In genomic region chr3:133934996-133935842, GRCh38 we compare ENCODE assay signal across 18 cellular contexts. TPM values are rescaled to one million over a fixed set of nuclear protein-coding genes. Genes with fewer than 3 reads are reported as not detected.
A peak's percentile ranks its signal among the peaks of the same experiment; 100 is the strongest.
DNase-seq lines count a peak whose midpoint lies in the region; ATAC-seq, FAIRE-seq and TF ChIP-seq lines count a peak whose summit lies in the region.
"Had no signal": no experiment of that assay in that cellular context is flagged by ENCODE, and none has a peak within 500 bp of the region (broad histone marks: within the 10 kb centered on the region; RNA-seq: fewer than 3 reads in every experiment).

No MANE protein-coding gene starts in this region.

- no peaks in the 10 kb centered on the region for H3K27me3 Mint-ChIP-seq in endodermal cell (ENCODE audit: insufficient read depth)
- H3K27me3 Mint-ChIP-seq in activated CD4-positive, alpha-beta T cell treated with anti-CD3 and anti-CD28 coated beads for 36 hours, result no peaks in the 10 kb centered on the region

- no peaks in the 10 kb centered on the region for H3K9me3 ChIP-seq in BLaER1 treated with 17β-estradiol and CSF1 and Interleukin-3, amounts not matched to agents 10 nM and 100 nM (replicated peaks in 1 of 11)
- H3K9me3 ChIP-seq in IMR-90 (ENCODE audit: control insufficient read depth, insufficient read depth, low read length) (no peaks in the 10 kb centered on the region), endodermal cell (ENCODE audit: control insufficient read depth, low read length) (no peaks in the 10 kb centered on the region), small intestine (ENCODE audit: control insufficient read depth, low read depth) (no peaks in the 10 kb centered on the region)
- H3K9me3 ChIP-seq in effector memory CD4-positive, alpha-beta T cell (ENCODE audit: control insufficient read depth, low read length), result no peaks in the 10 kb centered on the region

- H3K9me1 ChIP-seq in IMR-90 (ENCODE audit: insufficient read depth, low read length), result peaks cover 3% of the 10 kb centered on the region; the same call in 1 of the 2 replicates

- H3K36me3 Mint-ChIP-seq in endodermal cell (ENCODE audit: low read depth), result peaks cover 52% of the 10 kb centered on the region
- no peaks in the 10 kb centered on the region for H3K36me3 Mint-ChIP-seq in activated CD4-positive, alpha-beta T cell treated with anti-CD3 and anti-CD28 coated beads for 36 hours (ENCODE audit: low read depth)
- H3K36me3 Mint-ChIP-seq: CD8-positive, alpha-beta memory T cell had no signal

- H2BK20ac ChIP-seq in IMR-90 (ENCODE audit: low read depth, low read length), result no peak overlapping the region

- no peak overlapping the region for H3K9ac ChIP-seq in BLaER1 treated with 17β-estradiol and CSF1 and Interleukin-3, amounts not matched to agents 10 nM and 100 nM
- no peak overlapping the region for H3K9ac ChIP-seq in IMR-90 (ENCODE audit: low read depth, low read length)
- H3K9ac ChIP-seq in endodermal cell (ENCODE audit: extremely low read depth, low read length, poor library complexity, severe bottlenecking), result no peak overlapping the region

- ATAC-seq in IMR-90 (ENCODE audit: low read depth), result no peak
- ATAC-seq in activated CD4-positive, alpha-beta T cell treated with anti-CD3 and anti-CD28 coated beads for 36 hours, result no peak
- ATAC-seq: GM23338 had no signal

- no peak for TF ChIP-seq RAD21 in IMR-90 (IDR thresholded peaks at IDR 0.05; ENCODE audit: low read length)

- POLR2A ChIA-PET in IMR-90 (lab: Charles Lee; ENCODE audit: unreplicated experiment), result no interaction called here
- POLR2A ChIA-PET in activated CD4-positive, alpha-beta T cell treated with anti-CD3 and anti-CD28 coated beads for 36 hours (lab: Charles Lee), result no interaction called here

- peak overlapping the region; percentile 18; the same call in 1 of the 2 replicates for H2AK5ac ChIP-seq in IMR-90 (ENCODE audit: low read depth, low read length)

- no peak for TF ChIP-seq POLR2A in IMR-90 (IDR thresholded peaks at IDR 0.05; ENCODE audit: low read depth, low read length)

- no peak overlapping the region for H2BK5ac ChIP-seq in IMR-90 (ENCODE audit: low read depth, low read length, poor library complexity, severe bottlenecking)

- H3K18ac ChIP-seq in IMR-90 (ENCODE audit: low read depth, low read length), result no peak overlapping the region

- peak overlapping the region in 6 of 11 experiments; percentile 70 to 82 (median 76); a peak in 7 of 22 replicates for H3K4me2 ChIP-seq in BLaER1 treated with 17β-estradiol and CSF1 and Interleukin-3, amounts not matched to agents 10 nM and 100 nM
- no peak overlapping the region for H3K4me2 ChIP-seq in IMR-90 (ENCODE audit: low read depth, low read length)
- H3K4me2 ChIP-seq: GM23338 had no signal

- no peak overlapping the region for H2BK120ac ChIP-seq in IMR-90 (ENCODE audit: low read depth, low read length)

- no peak overlapping the region for H3K56ac ChIP-seq in IMR-90 (ENCODE audit: extremely low read depth, insufficient read depth, low read length)

- 0 out of 22 replicates have a peak, but pooled peaks cover 0 to 5% (median 0%) of the 10 kb centered on the region in 11 experiments for H3K27me3 ChIP-seq in BLaER1 treated with 17β-estradiol and CSF1 and Interleukin-3, amounts not matched to agents 10 nM and 100 nM
- no peaks in the 10 kb centered on the region for H3K27me3 ChIP-seq in IMR-90 (ENCODE audit: control insufficient read depth, insufficient read depth, low read length)
- H3K27me3 ChIP-seq in endodermal cell (ENCODE audit: control insufficient read depth, insufficient read depth, low read length, poor library complexity, severe bottlenecking), result no peaks in the 10 kb centered on the region
- H3K27me3 ChIP-seq in small intestine (ENCODE audit: control insufficient read depth in 2 of 2, insufficient read depth in 2 of 2, low read length in 2 of 2), result no peaks in the 10 kb centered on the region
- no peaks in the 10 kb centered on the region for H3K27me3 ChIP-seq in effector memory CD4-positive, alpha-beta T cell (replicated peaks; ENCODE audit: control insufficient read depth, insufficient read depth, low read length, poor library complexity, severe bottlenecking)

- dilution Hi-C loops in IMR-90 (cut with HindIII; ENCODE audit: low sequenced_read_pairs, unreplicated experiment), result no loop called here

- H3K4me1 ChIP-seq in BLaER1 treated with 17β-estradiol and CSF1 and Interleukin-3, amounts not matched to agents 10 nM and 100 nM, result peaks cover 11 to 35% (median 20%) of the 10 kb centered on the region in 10 experiments
- H3K4me1 ChIP-seq in IMR-90 (ENCODE audit: control insufficient read depth, insufficient read depth, low read length) (peaks cover 4% of the 10 kb centered on the region), endodermal cell (ENCODE audit: control insufficient read depth, insufficient read depth, low read length) (no peaks in the 10 kb centered on the region), small intestine (ENCODE audit: control insufficient read depth in 2 of 2, insufficient read depth in 1 of 2, low read depth in 1 of 2, low read length in 1 of 2) (peaks cover 5 to 10% of the 10 kb centered on the region in 2 donors)
- H3K4me1 ChIP-seq in effector memory CD4-positive, alpha-beta T cell (ENCODE audit: control insufficient read depth, insufficient read depth, low read length, poor library complexity, severe bottlenecking), result no peaks in the 10 kb centered on the region

- no peak for FAIRE-seq in small intestine (lab: Jason Lieb, UNC)

- H4K20me1 ChIP-seq in BLaER1 treated with 17β-estradiol and CSF1 and Interleukin-3, amounts not matched to agents 10 nM and 100 nM, result no peaks in the 10 kb centered on the region
- no peaks in the 10 kb centered on the region for H4K20me1 ChIP-seq in IMR-90 (ENCODE audit: insufficient read depth, low read length)

- DNase-seq in IMR-90 (no peak), endodermal cell (peak; percentile 33), small intestine (no peak), COLO668 (lab: John Stamatoyannopoulos, UW; ENCODE audit: unreplicated experiment) (no peak)
- no peak for DNase-seq in effector memory CD4-positive, alpha-beta T cell
- no peak for DNase-seq in activated CD4-positive, alpha-beta T cell treated with anti-CD3 and anti-CD28 coated beads for 36 hours
- DNase-seq: ACHN; CD8-positive, alpha-beta memory T cell; KBM-7; NCI-H1092; NCI-H2107; NCI-H345; NCI-H526 treated with DMSO at 0.1 percent for 48 hours; RPMI8226 had no signal

- no peak overlapping the region; a peak in 1 of 22 replicates for H3K27ac ChIP-seq in BLaER1 treated with 17β-estradiol and CSF1 and Interleukin-3, amounts not matched to agents 10 nM and 100 nM
- H3K27ac ChIP-seq in IMR-90 (ENCODE audit: insufficient read depth, low read length), result no peak overlapping the region
- H3K27ac ChIP-seq in endodermal cell (ENCODE audit: low read depth, low read length), result no peak overlapping the region
- peak overlapping the region; percentile 84 to 89 for H3K27ac ChIP-seq in small intestine (ENCODE audit: low read depth in 1 of 2, low read length in 1 of 2)
- no peak overlapping the region for H3K27ac ChIP-seq in effector memory CD4-positive, alpha-beta T cell (ENCODE audit: insufficient read depth, low read length, poor library complexity, severe bottlenecking)
- H3K27ac ChIP-seq: HL-60 had no signal

- intact Hi-C loops in IMR-90 (cut with micrococcal nuclease), result loop anchor here (5.0 to 10.0 kb wide), 3 partner anchors 127 to 550 kb away; partner anchors contain the start of genes ANAPC13 and CEP63
- intact Hi-C loops in activated CD4-positive, alpha-beta T cell treated with anti-CD3 and anti-CD28 coated beads for 36 hours (cut with DNase I, micrococcal nuclease), result loop anchor here in 1 of 2 experiments (5.0 kb wide), 1 partner anchor 257 kb away; no protein-coding TSS in a partner anchor

- H4K8ac ChIP-seq in IMR-90 (ENCODE audit: low read depth in 2 of 2, low read length in 2 of 2), result no peak overlapping the region

- in situ Hi-C loops in IMR-90 (cut with MboI; ENCODE audit: low sequenced_read_pairs), result loop anchor here (5.0 to 25.0 kb wide), 4 partner anchors 277 to 1198 kb away; partner anchors contain the start of genes ANAPC13 and CEP63

- no peaks in the 10 kb centered on the region for H3K9me3 Mint-ChIP-seq in endodermal cell
- no peaks in the 10 kb centered on the region for H3K9me3 Mint-ChIP-seq in activated CD4-positive, alpha-beta T cell treated with anti-CD3 and anti-CD28 coated beads for 36 hours (ENCODE audit: low read depth)
- H3K9me3 Mint-ChIP-seq: CD8-positive, alpha-beta memory T cell; GM23338 had no signal

- H2AK9ac ChIP-seq in IMR-90 (replicated peaks; ENCODE audit: low read depth, low read length, poor library complexity), result no peak overlapping the region

- H3K23ac ChIP-seq in IMR-90 (ENCODE audit: low read depth, low read length), result no peak overlapping the region

- H2AFZ ChIP-seq in IMR-90 (replicated peaks; ENCODE audit: low read length, poor library complexity), result no peak overlapping the region
- H2AFZ ChIP-seq: GM23338 had no signal

- WGBS in IMR-90 (ENCODE audit: extremely low coverage in 2 of 2, insufficient read length in 1 of 2), 2 experiments, result 83% methylated on average over 4 of the region's 11 CpGs; no CpG with 5 or more reads in 1 of the 2 experiments
- 85 to 87% methylated on average over 11 of the region's 11 CpGs for WGBS in endodermal cell (ENCODE audit: insufficient coverage in 1 of 2, insufficient read length in 1 of 2), 2 experiments
- WGBS in small intestine, 3 donors, result 89 to 96% (median 94%) methylated on average over 11 of the region's 11 CpGs

- H3K36me3 ChIP-seq in BLaER1 treated with 17β-estradiol and CSF1 and Interleukin-3, amounts not matched to agents 10 nM and 100 nM, result no peaks in the 10 kb centered on the region
- H3K36me3 ChIP-seq in IMR-90 (ENCODE audit: control insufficient read depth, insufficient read depth, low read length), result no peaks in the 10 kb centered on the region
- peaks cover 39% of the 10 kb centered on the region for H3K36me3 ChIP-seq in endodermal cell (ENCODE audit: control insufficient read depth, insufficient read depth, low read length)
- no peaks in the 10 kb centered on the region for H3K36me3 ChIP-seq in small intestine (ENCODE audit: control insufficient read depth in 2 of 2, insufficient read depth in 2 of 2, low read length in 2 of 2)
- no peaks in the 10 kb centered on the region for H3K36me3 ChIP-seq in effector memory CD4-positive, alpha-beta T cell (ENCODE audit: control insufficient read depth, insufficient read depth, low read length)

- H3K27ac Mint-ChIP-seq in endodermal cell, result no peak overlapping the region
- no peak overlapping the region for H3K27ac Mint-ChIP-seq in activated CD4-positive, alpha-beta T cell treated with anti-CD3 and anti-CD28 coated beads for 36 hours
- H3K27ac Mint-ChIP-seq: CD8-positive, alpha-beta memory T cell; GM23338 had no signal

- no peaks in the 10 kb centered on the region for H3K4me1 Mint-ChIP-seq in endodermal cell
- H3K4me1 Mint-ChIP-seq in activated CD4-positive, alpha-beta T cell treated with anti-CD3 and anti-CD28 coated beads for 36 hours, result no peaks in the 10 kb centered on the region
- H3K4me1 Mint-ChIP-seq: CD8-positive, alpha-beta memory T cell had no signal

- CTCF ChIA-PET in IMR-90 (lab: Yijun Ruan, JAX), result no interaction called here
- CTCF ChIA-PET in activated CD4-positive, alpha-beta T cell treated with anti-CD3 and anti-CD28 coated beads for 36 hours (lab: Charles Lee), result interaction anchor here (0.5 to 0.7 kb wide), 2 partner anchors 24 to 1261 kb away, joined by 3 to 4 read pairs; no protein-coding TSS in a partner anchor

- no peak overlapping the region for H4K5ac ChIP-seq in IMR-90 (ENCODE audit: low read depth, low read length)

- H3K79me1 ChIP-seq in IMR-90 (ENCODE audit: low read depth in 1 of 2, low read length in 2 of 2), result no peaks in the 10 kb centered on the region

- no peak overlapping the region for H3K4me3 Mint-ChIP-seq in endodermal cell
- no peak overlapping the region for H3K4me3 Mint-ChIP-seq in activated CD4-positive, alpha-beta T cell treated with anti-CD3 and anti-CD28 coated beads for 36 hours
- H3K4me3 Mint-ChIP-seq: CD8-positive, alpha-beta memory T cell; GM23338 had no signal

- H2BK15ac ChIP-seq in IMR-90 (ENCODE audit: low read depth, low read length), result no peak overlapping the region

- no peak for TF ChIP-seq CTCF in IMR-90 (conservative IDR thresholded peaks at IDR 0.05; ENCODE audit: low read depth, low read length)
- TF ChIP-seq CTCF in endodermal cell (conservative IDR thresholded peaks at IDR 0.05), result no peak

- no peak overlapping the region for H3K4me3 ChIP-seq in BLaER1 treated with 17β-estradiol and CSF1 and Interleukin-3, amounts not matched to agents 10 nM and 100 nM
- H3K4me3 ChIP-seq in IMR-90 (ENCODE audit: insufficient read depth, low read depth, low read length) (no peak overlapping the region), endodermal cell (ENCODE audit: low read length) (no peak overlapping the region), small intestine (ENCODE audit: low read depth in 1 of 2, low read length in 2 of 2) (no peak overlapping the region)
- no peak overlapping the region for H3K4me3 ChIP-seq in effector memory CD4-positive, alpha-beta T cell (ENCODE audit: insufficient read depth, low read depth, low read length, poor library complexity, severe bottlenecking)
- H3K4me3 ChIP-seq: GM23338 had no signal

- no peak overlapping the region for H3K14ac ChIP-seq in IMR-90 (replicated peaks; ENCODE audit: low read depth, low read length)

- no TSS peak for BruUV-seq in IMR-90 (replicated peaks; lab: Mats Ljungman, UMichigan)

- no peak overlapping the region; the same call in 1 of the 2 replicates for H4K91ac ChIP-seq in IMR-90 (ENCODE audit: insufficient read depth, low read depth, low read length)

- no peak overlapping the region for H3K4ac ChIP-seq in IMR-90 (ENCODE audit: low read depth, low read length)

RNA-seq across cellular contexts. Expression of gene RAB6B, which starts 39.5 kb away (rescaled TPM):
- 0.18 and 0.28 TPM in 2 replicates for total RNA-seq in IMR-90 (2012; rRNA removed)
- polyA plus RNA-seq in IMR-90 (2012; rRNA removed), result 1.2 and 1.4 TPM in 2 replicates
- 0.84 and 1.3 TPM in 2 replicates for polyA plus RNA-seq in IMR-90 (2012; cell fraction: cytosol; rRNA removed)
- 0.74 and 1.2 TPM in 2 replicates for polyA plus RNA-seq in IMR-90 (2012; cell fraction: nucleus; rRNA removed; ENCODE audit: low replicate concordance)
- 1 to 10 TPM; 2.2 to 3.0 TPM for total RNA-seq in endodermal cell
- 20.7 TPM for polyA plus RNA-seq in endodermal cell (2013, experiment 1 of 2)
- polyA plus RNA-seq in endodermal cell (2013, experiment 2 of 2), result 16.9 TPM
- 1 to 10 TPM in 1 of 3 donors, under 1 TPM in 1, not detected in 1; 0.27 to 7.5 TPM for polyA plus RNA-seq in small intestine
- under 1 TPM; 0.23 to 0.51 TPM for total RNA-seq in activated CD4-positive, alpha-beta T cell treated with anti-CD3 and anti-CD28 coated beads for 36 hours
- total RNA-seq: OCI-LY7 had no signal

Comparison
In these comparisons a context has a peak if more than half of its experiments do, and no peak if none do; other contexts are left out.
1. H3K27ac ChIP-seq: peak in small intestine (2 of 2); none in BLaER1 treated with 17β-estradiol and CSF1 and Interleukin-3, amounts not matched to agents 10 nM and 100 nM (0 of 11), IMR-90 (single experiment), endodermal cell (single experiment) and effector memory CD4-positive, alpha-beta T cell (single experiment).